37 cellular contexts compared by ENCODE assay signal in the genomic region with DNA sequence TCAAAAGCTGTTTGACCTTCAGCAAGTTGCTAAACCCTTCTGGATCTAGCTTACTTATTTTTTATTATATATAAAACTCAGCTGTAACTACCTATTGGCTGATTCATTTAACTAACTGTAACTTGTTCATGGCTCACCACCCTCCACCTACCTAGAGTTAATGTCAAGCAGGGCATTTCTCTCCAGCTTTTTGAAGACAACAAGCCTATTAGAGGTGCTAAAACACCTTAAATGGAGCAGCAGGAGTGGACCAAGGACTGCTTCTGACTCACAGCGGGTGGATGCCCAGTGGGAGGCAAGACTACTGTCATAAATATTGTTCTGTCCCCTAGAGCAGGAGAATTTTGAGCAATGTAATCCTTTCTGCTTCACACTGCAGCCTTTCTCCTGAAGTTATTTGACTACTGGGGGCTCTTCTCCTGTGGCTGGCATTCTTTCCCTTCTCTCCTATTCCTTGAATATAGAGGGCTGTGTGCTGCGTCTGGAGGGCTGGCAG.
"Had no signal": no experiment of that assay in that cellular context is flagged by ENCODE, and none has a peak within 500 bp of the region (broad histone marks: within the 10 kb centered on the region; RNA-seq: fewer than 3 reads in every experiment).

No MANE protein-coding gene starts in this region.

- H3K4me3 ChIP-seq: PC-9 had no signal

- H3K27me3 ChIP-seq: brain microvascular endothelial cell had no signal

- H3K27ac ChIP-seq: brain microvascular endothelial cell, PC-9, RWPE1, WERI-Rb-1 had no signal

- DNase-seq: activated CD4-positive, alpha-beta memory T cell treated with anti-CD3 and anti-CD28 coated beads, Interleukin-2, amount 10 ng/mL, durations not matched to agents 7 days and 5 days; activated CD4-positive, alpha-beta T cell treated with anti-CD3 and anti-CD28 coated beads for 1 hour; activated CD4-positive, alpha-beta T cell treated with anti-CD3 and anti-CD28 coated beads for 48 hours; activated CD4-positive, CD25-positive, alpha-beta regulatory T cell; activated CD8-positive, alpha-beta memory T cell treated with anti-CD3 and anti-CD28 coated beads for 24 hours; activated CD8-positive, alpha-beta memory T cell treated with anti-CD3 and anti-CD28 coated beads, Interleukin-2, amount 10 ng/mL, durations not matched to agents 7 days and 5 days; activated effector memory CD4-positive, alpha-beta T cell treated with anti-CD3 and anti-CD28 coated beads, Interleukin-2, amount 50 U/mL, for 16 hours; activated naive CD4-positive, alpha-beta T cell; activated naive CD4-positive, alpha-beta T cell treated with anti-CD3 and anti-CD28 coated beads, Interleukin-2, amount 50 U/mL, for 16 hours; activated naive CD8-positive, alpha-beta T cell treated with anti-CD3 and anti-CD28 coated beads for 36 hours; activated T-cell treated with anti-CD3 and anti-CD28 coated beads, Interleukin-2, amount 50 U/mL, for 1 hour; activated T-cell treated with anti-CD3 and anti-CD28 coated beads, Interleukin-2, amount 50 U/mL, for 72 hours; amniotic stem cell; aorta; brain microvascular endothelial cell; central memory CD4-positive, alpha-beta T cell; Karpas-422; KBM-7; MM.1S; MV-4-11; NCI-H1092; NCI-H1436 treated with DMSO at 0.1 percent for 48 hours; NCI-H187 treated with DMSO at 0.1 percent for 48 hours; NCI-H226; NCI-H446 treated with DMSO at 0.1 percent for 48 hours; NCI-H524; NK-92 treated with Interleukin-12 subunit alpha and Interleukin-12 subunit beta, amount 100 ng/mL, for 24 hours; PC-9; SIG-M5; SW 1271; T-helper 1 cell; T-helper 2 cell; T-helper 9 cell; WERI-Rb-1 had no signal

- ATAC-seq: activated CD8-positive, alpha-beta memory T cell treated with anti-CD3 and anti-CD28 coated beads, Interleukin-2, amount 10 ng/mL, durations not matched to agents 7 days and 5 days; activated T-cell treated with anti-CD3 and anti-CD28 coated beads, Interleukin-2, amount 50 U/mL, for 72 hours; activated T-helper 17 cell treated with anti-CD3 and anti-CD28 coated beads, Interleukin-2, amount 50 U/mL, for 72 hours; Right ventricle myocardium inferior had no signal

- H3K36me3 ChIP-seq: brain microvascular endothelial cell, WERI-Rb-1 had no signal
